Comparison of ENCODE assay signal across 13 cellular contexts in the genomic region with DNA sequence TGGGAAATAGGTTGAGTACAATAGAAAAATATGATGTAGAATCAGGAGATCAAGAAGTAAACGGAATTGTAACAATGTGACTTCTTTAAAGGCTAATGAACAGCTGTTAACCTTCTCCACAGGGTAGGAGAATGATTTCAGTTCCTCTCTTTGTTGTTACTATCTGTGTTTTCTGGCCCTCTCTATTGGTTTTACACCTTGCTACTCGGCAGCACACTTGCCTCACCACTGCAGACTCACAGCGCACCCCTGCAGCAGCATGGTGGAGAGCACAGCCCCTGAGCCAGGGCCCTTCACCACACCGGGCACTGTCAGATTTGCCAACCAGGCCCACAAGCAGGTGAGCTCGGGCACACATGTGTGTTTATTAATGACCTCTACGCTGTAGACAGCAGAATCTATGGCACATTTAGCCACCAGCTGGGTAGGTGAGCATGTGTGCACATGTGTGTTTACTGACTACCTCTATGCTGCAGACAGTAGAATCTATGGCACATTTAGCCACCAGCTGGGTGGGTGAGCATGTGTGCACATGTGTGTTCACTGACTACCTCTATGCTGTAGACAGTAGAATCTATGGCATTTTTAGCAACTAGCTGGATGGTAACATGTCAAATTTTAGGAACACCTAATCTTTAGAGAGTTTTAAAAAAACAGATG. TPM values are rescaled to one million over a fixed set of nuclear protein-coding genes. Genes with fewer than 3 reads are reported as not detected.
DNase-seq lines count a peak whose midpoint lies in the region; ATAC-seq and TF ChIP-seq lines count a peak whose summit lies in the region.
"Had no signal": no experiment of that assay in that cellular context is flagged by ENCODE, and none has a peak within 500 bp of the region (broad histone marks: within the 10 kb centered on the region; RNA-seq: fewer than 3 reads in every experiment).

No MANE protein-coding gene starts in this region.

- no peaks in the 10 kb centered on the region for H3K9me3 ChIP-seq in right atrium auricular region

- H3K36me3 ChIP-seq in right atrium auricular region = peaks cover 50% of the 10 kb centered on the region

- H3K4me1 ChIP-seq in right atrium auricular region = peaks cover 0 to 11% of the 10 kb centered on the region in 2 donors

- H3K9me3 Mint-ChIP-seq in WTC11 = no peaks in the 10 kb centered on the region

- intact Hi-C loops in Right ventricle myocardium inferior (cut with DNase I) = no loop called here

- no peak overlapping the region for H3K4me3 Mint-ChIP-seq in WTC11

- CTCF ChIA-PET in WTC11 (lab: Charles Lee) = interaction anchor here (1.1 to 1.2 kb wide), 2 partner anchors 12 to 56 kb away, joined by 4 to 6 read pairs; no protein-coding TSS in a partner anchor

- no peaks in the 10 kb centered on the region for H3K27me3 Mint-ChIP-seq in WTC11 (ENCODE audit: low read depth)

- TF ChIP-seq CTCF in WTC11 (IDR thresholded peaks at IDR 0.05) (no peak), right atrium auricular region (IDR thresholded peaks at IDR 0.05) (no peak)

- H3K36me3 Mint-ChIP-seq in WTC11 = peaks cover 31% of the 10 kb centered on the region

- H3K27ac Mint-ChIP-seq in WTC11 = peak overlapping the region; percentile 80

- no peak overlapping the region for H3K4me3 ChIP-seq in right atrium auricular region
- H3K4me3 ChIP-seq: GM23248, hepatocyte had no signal

- ATAC-seq in GM18498 (IDR thresholded peaks at IDR 0.05; ENCODE audit: unreplicated experiment) (peak; percentile 94), GM19467 (IDR thresholded peaks at IDR 0.05; ENCODE audit: unreplicated experiment) (peak; percentile 85), HG02884 (IDR thresholded peaks at IDR 0.05; ENCODE audit: unreplicated experiment) (peak; percentile 79), WTC11 (peak; percentile 78), HG03025 (IDR thresholded peaks at IDR 0.05; ENCODE audit: low FRiP score, unreplicated experiment) (no peak), Right ventricle myocardium inferior (no peak)

- no peak overlapping the region for H3K27ac ChIP-seq in right atrium auricular region
- H3K27ac ChIP-seq: GM23248, hepatocyte had no signal

- no peaks in the 10 kb centered on the region for H3K27me3 ChIP-seq in right atrium auricular region
- H3K27me3 ChIP-seq: hepatocyte had no signal

- H3K4me1 Mint-ChIP-seq in WTC11 = peaks cover 41% of the 10 kb centered on the region

- POLR2A ChIA-PET in WTC11 (lab: Charles Lee) = no interaction called here

- DNase-seq in WTC11 (ENCODE audit: low spot score) = no peak
- DNase-seq in NCI-H187 treated with DMSO at 0.1 percent for 48 hours (lab: John Stamatoyannopoulos, UW) = no peak
- no peak for DNase-seq in right atrium auricular region (ENCODE audit: low spot score)
- DNase-seq in Right ventricle myocardium inferior (ENCODE audit: missing footprints) = no peak
- DNase-seq: amniotic stem cell, GM23248, IMR-90, NCI-H2029 treated with DMSO at 0.1 percent for 48 hours had no signal

TF ChIP-seq in WTC11, 78 proteins besides CTCF, POLR2A, EP300 and RAD21:
- TF ChIP-seq ZNF317 (CRISPR knock-in tag; IDR thresholded peaks at IDR 0.05; ENCODE audit: borderline replicate concordance, low read depth) (no peak), CBFB (CRISPR knock-in tag; IDR thresholded peaks at IDR 0.05; ENCODE audit: low read depth) (no peak), TEAD4 (CRISPR knock-in tag; IDR thresholded peaks at IDR 0.05) (no peak), ZNF121 (CRISPR knock-in tag; IDR thresholded peaks at IDR 0.05) (no peak), FOXK1 (CRISPR knock-in tag; IDR thresholded peaks at IDR 0.05) (no peak), NR1H2 (CRISPR knock-in tag; IDR thresholded peaks at IDR 0.05) (no peak)
- TF ChIP-seq, protein P1, sequence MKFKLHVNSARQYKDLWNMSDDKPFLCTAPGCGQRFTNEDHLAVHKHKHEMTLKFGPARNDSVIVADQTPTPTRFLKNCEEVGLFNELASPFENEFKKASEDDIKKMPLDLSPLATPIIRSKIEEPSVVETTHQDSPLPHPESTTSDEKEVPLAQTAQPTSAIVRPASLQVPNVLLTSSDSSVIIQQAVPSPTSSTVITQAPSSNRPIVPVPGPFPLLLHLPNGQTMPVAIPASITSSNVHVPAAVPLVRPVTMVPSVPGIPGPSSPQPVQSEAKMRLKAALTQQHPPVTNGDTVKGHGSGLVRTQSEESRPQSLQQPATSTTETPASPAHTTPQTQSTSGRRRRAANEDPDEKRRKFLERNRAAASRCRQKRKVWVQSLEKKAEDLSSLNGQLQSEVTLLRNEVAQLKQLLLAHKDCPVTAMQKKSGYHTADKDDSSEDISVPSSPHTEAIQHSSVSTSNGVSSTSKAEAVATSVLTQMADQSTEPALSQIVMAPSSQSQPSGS (CRISPR knock-in tag; IDR thresholded peaks at IDR 0.05; ENCODE audit: borderline replicate concordance, low read depth) = no peak
- TF ChIP-seq, protein P2, sequence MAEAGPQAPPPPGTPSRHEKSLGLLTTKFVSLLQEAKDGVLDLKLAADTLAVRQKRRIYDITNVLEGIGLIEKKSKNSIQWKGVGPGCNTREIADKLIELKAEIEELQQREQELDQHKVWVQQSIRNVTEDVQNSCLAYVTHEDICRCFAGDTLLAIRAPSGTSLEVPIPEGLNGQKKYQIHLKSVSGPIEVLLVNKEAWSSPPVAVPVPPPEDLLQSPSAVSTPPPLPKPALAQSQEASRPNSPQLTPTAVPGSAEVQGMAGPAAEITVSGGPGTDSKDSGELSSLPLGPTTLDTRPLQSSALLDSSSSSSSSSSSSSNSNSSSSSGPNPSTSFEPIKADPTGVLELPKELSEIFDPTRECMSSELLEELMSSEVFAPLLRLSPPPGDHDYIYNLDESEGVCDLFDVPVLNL (CRISPR knock-in tag; IDR thresholded peaks at IDR 0.05; ENCODE audit: borderline replicate concordance, low read depth) = no peak
TF ChIP-seq in WTC11: peak in this region for 0.

RNA-seq across cellular contexts. Expression of a gene that starts 16.8 kb away (rescaled TPM):
- total RNA-seq in WTC11 (2021) = 48.0 to 53.1 TPM (median 49.4 TPM) in 3 replicates
- total RNA-seq in right atrium auricular region = 10 to 100 TPM; 29.4 TPM
- total RNA-seq in Right ventricle myocardium inferior = 21.9 TPM

RNA-seq across cellular contexts. Expression of a gene that starts 17.3 kb away (rescaled TPM):
- 0.16 to 0.52 TPM (median 0.39 TPM) in 3 replicates for total RNA-seq in WTC11 (2021)
- not detected for total RNA-seq in right atrium auricular region
- total RNA-seq in Right ventricle myocardium inferior = 0.11 TPM
- total RNA-seq: GM23248, IMR-90 had no signal

RNA-seq across cellular contexts. Expression of a gene that starts 57.2 kb away (rescaled TPM):
- 8.7 to 10.7 TPM (median 9.6 TPM) in 3 replicates for total RNA-seq in WTC11 (2021)
- total RNA-seq in right atrium auricular region = 100 to 1,000 TPM; 250 to 616 TPM
- total RNA-seq in Right ventricle myocardium inferior = 381 TPM

Comparison
In these comparisons a context has a peak if more than half of its experiments do, and no peak if none do; other contexts are left out.
1. ATAC-seq: peak in GM18498 (single experiment), GM19467 (single experiment), HG02884 (single experiment) and WTC11 (single experiment); none in HG03025 (single experiment) and Right ventricle myocardium inferior (single experiment).
2. RNA of a gene that starts 57.2 kb away (total RNA-seq): 250 to 616 TPM in right atrium auricular region and 381 TPM in Right ventricle myocardium inferior (single experiment); 8.7 to 10.7 TPM in WTC11; every median in the first group is over 10 times any median in the second.